25 cellular contexts compared by ENCODE assay signal in the genomic region with DNA sequence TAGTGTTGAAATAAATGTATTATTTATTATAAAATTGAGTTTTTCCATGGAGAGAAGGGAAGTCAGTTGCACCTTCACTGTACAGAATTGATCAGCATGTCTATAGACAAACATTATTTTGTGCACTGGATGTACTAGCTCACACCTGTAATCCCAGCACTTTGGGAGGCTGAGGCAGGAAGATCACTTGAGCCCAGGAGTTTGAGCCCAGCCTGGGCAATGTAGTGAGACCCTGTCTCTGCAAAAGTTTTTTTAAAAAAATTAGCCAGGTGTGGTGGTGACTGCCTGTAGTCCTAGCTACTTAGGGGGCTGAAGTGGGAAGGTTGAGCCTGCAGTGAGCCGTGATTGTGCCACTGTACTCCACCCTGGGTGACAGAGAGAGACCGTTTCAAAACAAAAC.
DNase-seq lines count a peak whose midpoint lies in the region; ATAC-seq, FAIRE-seq and TF ChIP-seq lines count a peak whose summit lies in the region.
"Had no signal": no experiment of that assay in that cellular context is flagged by ENCODE, and none has a peak within 500 bp of the region (broad histone marks: within the 10 kb centered on the region; RNA-seq: fewer than 3 reads in every experiment).

No MANE protein-coding gene starts in this region.

- no peaks in the 10 kb centered on the region for H3K9me3 Mint-ChIP-seq in chondrocyte (ENCODE audit: low read depth)
- peaks cover 7% of the 10 kb centered on the region for H3K9me3 Mint-ChIP-seq in mesothelial cell of epicardium
- H3K9me3 Mint-ChIP-seq: CD8-positive, alpha-beta memory T cell had no signal

- peaks cover 3% of the 10 kb centered on the region; the same call in 1 of the 2 replicates for H3K9me1 ChIP-seq in IMR-90 (ENCODE audit: insufficient read depth, low read length)

- no TSS peak for BruUV-seq in HCT116 (replicated peaks; lab: Mats Ljungman, UMichigan)
- no TSS peak for BruUV-seq in IMR-90 (replicated peaks; lab: Mats Ljungman, UMichigan)
- BruUV-seq in PC-9 (replicated peaks; lab: Mats Ljungman, UMichigan): no TSS peak

- H3K27ac Mint-ChIP-seq in chondrocyte (ENCODE audit: unreplicated experiment) (peak overlapping the region; percentile 98), mesothelial cell of epicardium (no peak overlapping the region)
- H3K27ac Mint-ChIP-seq: CD14-positive monocyte; CD8-positive, alpha-beta memory T cell had no signal

- no peaks in the 10 kb centered on the region for H3K27me3 Mint-ChIP-seq in chondrocyte (ENCODE audit: low read depth)
- no peaks in the 10 kb centered on the region for H3K27me3 Mint-ChIP-seq in mesothelial cell of epicardium (ENCODE audit: low read depth)

- peaks cover 26 to 38% of the 10 kb centered on the region in 2 experiments for H3K4me1 ChIP-seq in HCT116 (ENCODE audit: control insufficient read depth in 1 of 2, insufficient read depth in 2 of 2, low read length in 2 of 2)
- peaks cover 7% of the 10 kb centered on the region for H3K4me1 ChIP-seq in IMR-90 (ENCODE audit: control insufficient read depth, insufficient read depth, low read length)
- 0 out of 2 replicates have a peak, but pooled peaks cover 9% of the 10 kb centered on the region for H3K4me1 ChIP-seq in PC-9 (replicated peaks; ENCODE audit: insufficient read depth)
- H3K4me1 ChIP-seq: BE2C had no signal

- no peaks in the 10 kb centered on the region; the same call in 1 of the 2 replicates for H3F3A ChIP-seq in PC-9 (ENCODE audit: insufficient read depth, low read depth)

- POLR2A ChIA-PET in HCT116 (lab: Charles Lee): interaction anchor here (1.5 kb wide), 1 partner anchor 292 kb away, joined by 3 read pairs; no protein-coding TSS in a partner anchor
- POLR2A ChIA-PET in IMR-90 (lab: Charles Lee; ENCODE audit: unreplicated experiment): no interaction called here
- POLR2A ChIA-PET in PC-9 (lab: Charles Lee; ENCODE audit: unreplicated experiment): interaction anchor here (0.6 to 0.7 kb wide), 2 partner anchors 241 to 340 kb away, joined by 3 to 9 read pairs; a partner anchor contains a TSS

- H3K9me3 ChIP-seq in HCT116 (ENCODE audit: control insufficient read depth in 1 of 2, insufficient read depth in 1 of 2, low read depth in 1 of 2, low read length in 2 of 2): no peaks in the 10 kb centered on the region
- H3K9me3 ChIP-seq in IMR-90 (ENCODE audit: control insufficient read depth, insufficient read depth, low read length): no peaks in the 10 kb centered on the region
- 0 out of 2 replicates have a peak, but pooled peaks cover 4% of the 10 kb centered on the region for H3K9me3 ChIP-seq in PC-9 (ENCODE audit: insufficient read depth, low read depth)
- H3K9me3 ChIP-seq: BE2C, MG63 had no signal

- in situ Hi-C loops in IMR-90 (cut with MboI; ENCODE audit: low sequenced_read_pairs): no loop called here
- in situ Hi-C loops in brain microvascular endothelial cell (cut with HindIII; ENCODE audit: low pct_ligation_motif_present, low sequenced_read_pairs): no loop called here

- no peak overlapping the region; the same call in 1 of the 2 replicates for H2AK5ac ChIP-seq in IMR-90 (ENCODE audit: low read depth, low read length)

- TF ChIP-seq RAD21 in HCT116 (IDR thresholded peaks at IDR 0.05; ENCODE audit: low read depth) (no peak), IMR-90 (IDR thresholded peaks at IDR 0.05; ENCODE audit: low read length) (no peak)

- H3K4me3 Mint-ChIP-seq in chondrocyte (ENCODE audit: unreplicated experiment) (no peak overlapping the region), mesothelial cell of epicardium (no peak overlapping the region)
- H3K4me3 Mint-ChIP-seq: CD14-positive monocyte; CD8-positive, alpha-beta memory T cell had no signal

- no peaks in the 10 kb centered on the region for H3K27me3 ChIP-seq in HCT116 (ENCODE audit: insufficient read depth, low read length)
- H3K27me3 ChIP-seq in IMR-90 (ENCODE audit: control insufficient read depth, insufficient read depth, low read length): no peaks in the 10 kb centered on the region
- no peaks in the 10 kb centered on the region for H3K27me3 ChIP-seq in PC-9 (ENCODE audit: insufficient read depth, low read depth)
- H3K27me3 ChIP-seq in brain microvascular endothelial cell (replicated peaks): no peaks in the 10 kb centered on the region
- H3K27me3 ChIP-seq: BE2C, MG63 had no signal

- no peak overlapping the region for H2BK5ac ChIP-seq in IMR-90 (ENCODE audit: low read depth, low read length, poor library complexity, severe bottlenecking)

- peak overlapping the region; percentile 47; the same call in 1 of the 2 replicates for H3K18ac ChIP-seq in IMR-90 (ENCODE audit: low read depth, low read length)

- CTCF ChIA-PET in HCT116 (lab: Charles Lee) (no interaction called here), IMR-90 (lab: Yijun Ruan, JAX) (interaction anchor here (1.4 kb wide), 1 partner anchor 10 kb away, joined by 4 read pairs; no protein-coding TSS in a partner anchor), PC-9 (lab: Charles Lee) (interaction anchor here (0.7 kb wide), 1 partner anchor 9 kb away, joined by 3 read pairs; no protein-coding TSS in a partner anchor)

- H3K79me1 ChIP-seq in IMR-90 (ENCODE audit: low read depth in 1 of 2, low read length in 2 of 2): peaks cover 27 to 49% of the 10 kb centered on the region in 2 experiments

- H3K9ac ChIP-seq in HCT116 (ENCODE audit: low read length) (peak overlapping the region; percentile 53; the same call in 1 of the 2 replicates), IMR-90 (ENCODE audit: low read depth, low read length) (no peak overlapping the region)

- TF ChIP-seq CTCF in HCT116 (IDR thresholded peaks at IDR 0.05 in 2 of 3, conservative IDR thresholded peaks at IDR 0.05 in 1 of 3; ENCODE audit: borderline replicate concordance in 1 of 3, insufficient read depth in 1 of 3, low read depth in 2 of 3, low read length in 2 of 3) (no peak), IMR-90 (conservative IDR thresholded peaks at IDR 0.05; ENCODE audit: low read depth, low read length) (no peak), chondrocyte (IDR thresholded peaks at IDR 0.05) (no peak), PC-9 (conservative IDR thresholded peaks at IDR 0.05) (no peak), brain microvascular endothelial cell (IDR thresholded peaks at IDR 0.05; ENCODE audit: low read depth, low read length, missing control alignments) (no peak), mesothelial cell of epicardium (IDR thresholded peaks at IDR 0.05; ENCODE audit: unreplicated experiment) (no peak)

- peaks cover 52% of the 10 kb centered on the region for H3K79me2 ChIP-seq in HCT116 (ENCODE audit: insufficient read depth, low read length)
- H3K79me2 ChIP-seq in PC-9 (ENCODE audit: low read depth): no peaks in the 10 kb centered on the region

- no peak overlapping the region for H3K56ac ChIP-seq in IMR-90 (ENCODE audit: extremely low read depth, insufficient read depth, low read length)

- H3K36me3 ChIP-seq in HCT116 (ENCODE audit: control insufficient read depth in 1 of 2, insufficient read depth in 2 of 2, low read length in 2 of 2): no peaks in the 10 kb centered on the region; a peak in 1 of 4 replicates
- no peaks in the 10 kb centered on the region for H3K36me3 ChIP-seq in IMR-90 (ENCODE audit: control insufficient read depth, insufficient read depth, low read length)
- no peaks in the 10 kb centered on the region for H3K36me3 ChIP-seq in PC-9 (ENCODE audit: low read depth)
- H3K36me3 ChIP-seq in brain microvascular endothelial cell (replicated peaks): no peaks in the 10 kb centered on the region
- H3K36me3 ChIP-seq: BE2C, MG63 had no signal

- H2BK15ac ChIP-seq in IMR-90 (ENCODE audit: low read depth, low read length): 0 out of 3 replicates have a peak overlapping the region, but pooled peaks have one; percentile 50

- ATAC-seq in HCT116 (no peak), IMR-90 (ENCODE audit: low read depth) (no peak)

- no peak overlapping the region for H3K14ac ChIP-seq in IMR-90 (replicated peaks; ENCODE audit: low read depth, low read length)

- no peak overlapping the region for H3K23ac ChIP-seq in IMR-90 (ENCODE audit: low read depth, low read length)

- TF ChIP-seq POLR2A in HCT116 (IDR thresholded peaks at IDR 0.05; ENCODE audit: borderline replicate concordance, extremely low read depth, insufficient read depth, insufficient read length) (no peak), IMR-90 (IDR thresholded peaks at IDR 0.05; ENCODE audit: low read depth, low read length) (no peak)

- H3K36me3 Mint-ChIP-seq in chondrocyte (ENCODE audit: low read depth): peaks cover 2% of the 10 kb centered on the region
- peaks cover 5% of the 10 kb centered on the region for H3K36me3 Mint-ChIP-seq in mesothelial cell of epicardium

- WGBS in IMR-90 (ENCODE audit: extremely low coverage in 2 of 2, insufficient read length in 1 of 2), 2 experiments: no CpG with 5 or more reads among the region's 2 CpGs

- no peak overlapping the region for H4K91ac ChIP-seq in IMR-90 (ENCODE audit: insufficient read depth, low read depth, low read length)

- H3K9me2 ChIP-seq in HCT116 (ENCODE audit: insufficient read depth) (no peaks in the 10 kb centered on the region), PC-9 (ENCODE audit: insufficient read depth) (no peaks in the 10 kb centered on the region)

- no peak overlapping the region for H2BK20ac ChIP-seq in IMR-90 (ENCODE audit: low read depth, low read length)

- RAD21 ChIA-PET in HCT116 (lab: Charles Lee; ENCODE audit: low non-redundant PET in 1 of 2, low total read pairs in 2 of 2, uncharacterized antibody in 2 of 2, unreplicated experiment in 2 of 2): no interaction called here

- 0 out of 2 replicates have a peak overlapping the region, but pooled peaks have one; percentile 32 for H2BK120ac ChIP-seq in IMR-90 (ENCODE audit: low read depth, low read length)

- peak overlapping the region; percentile 37; the same call in 1 of the 2 replicates for H3K4ac ChIP-seq in IMR-90 (ENCODE audit: low read depth, low read length)

- no peak overlapping the region for H2AK9ac ChIP-seq in IMR-90 (replicated peaks; ENCODE audit: low read depth, low read length, poor library complexity)

- DNase-seq in HCT116 (ENCODE audit: low read depth, low spot score) (no peak), IMR-90 (no peak), chondrocyte (ENCODE audit: low spot score) (no peak), urothelium cell line (ENCODE audit: low spot score) (no peak), PC-9 (no peak), brain microvascular endothelial cell (no peak), mesothelial cell of epicardium (ENCODE audit: low spot score in 2 of 2, unreplicated experiment in 2 of 2) (no peak)
- DNase-seq: ACHN; BE2C; Calu3; CD8-positive, alpha-beta memory T cell; DND-41; KBM-7; MG63; NCI-H1105 treated with DMSO at 0.1 percent for 48 hours; NCI-H1694; NCI-H2029 treated with DMSO at 0.1 percent for 48 hours; NCI-H2227 treated with DMSO at 0.1 percent for 48 hours; NCI-H526 treated with DMSO at 0.1 percent for 48 hours; SHP77 treated with DMSO at 0.1 percent for 48 hours had no signal

- H4K8ac ChIP-seq in IMR-90 (ENCODE audit: low read depth in 2 of 2, low read length in 2 of 2): no peak overlapping the region

- H3K4me2 ChIP-seq in HCT116 (ENCODE audit: low read length) (peak overlapping the region; percentile 77), IMR-90 (ENCODE audit: low read depth, low read length) (no peak overlapping the region), PC-9 (no peak overlapping the region)

- no peak overlapping the region for H3K4me3 ChIP-seq in HCT116 (replicated peaks in 1 of 2; ENCODE audit: low read depth in 1 of 2, low read length in 2 of 2)
- H3K4me3 ChIP-seq in IMR-90 (ENCODE audit: insufficient read depth, low read depth, low read length): no peak overlapping the region
- no peak overlapping the region for H3K4me3 ChIP-seq in PC-9
- no peak overlapping the region for H3K4me3 ChIP-seq in brain microvascular endothelial cell (ENCODE audit: low read depth, low read length)
- H3K4me3 ChIP-seq: MG63 had no signal

- peaks cover 41% of the 10 kb centered on the region for H3K4me1 Mint-ChIP-seq in chondrocyte (ENCODE audit: low read depth)
- H3K4me1 Mint-ChIP-seq in mesothelial cell of epicardium: peaks cover 10% of the 10 kb centered on the region
- H3K4me1 Mint-ChIP-seq: CD8-positive, alpha-beta memory T cell had no signal

- H4K5ac ChIP-seq in IMR-90 (ENCODE audit: low read depth, low read length): no peak overlapping the region

- intact Hi-C loops in HCT116 (cut with micrococcal nuclease) (no loop called here), IMR-90 (cut with micrococcal nuclease) (no loop called here), PC-9 (cut with micrococcal nuclease; ENCODE audit: unreplicated experiment) (no loop called here)

- H2AFZ ChIP-seq in HCT116 (ENCODE audit: low read depth, low read length, poor library complexity, severe bottlenecking) (no peak overlapping the region), IMR-90 (replicated peaks; ENCODE audit: low read length, poor library complexity) (no peak overlapping the region), PC-9 (no peak overlapping the region)

- dilution Hi-C loops in IMR-90 (cut with HindIII; ENCODE audit: low sequenced_read_pairs, unreplicated experiment): no loop called here

- FAIRE-seq in urothelium cell line (lab: Jason Lieb, UNC): peak; percentile 50
- FAIRE-seq: GM12892, GM19239, H1 had no signal

- peak overlapping the region; percentile 80; the same call in 1 of the 2 replicates for H3K27ac ChIP-seq in HCT116 (ENCODE audit: low read depth, low read length)
- no peak overlapping the region for H3K27ac ChIP-seq in IMR-90 (ENCODE audit: insufficient read depth, low read length)
- no peak overlapping the region for H3K27ac ChIP-seq in PC-9
- H3K27ac ChIP-seq in brain microvascular endothelial cell: no peak overlapping the region
- H3K27ac ChIP-seq: RWPE1 had no signal

- H4K20me1 ChIP-seq in HCT116 (ENCODE audit: insufficient read depth) (no peaks in the 10 kb centered on the region), IMR-90 (ENCODE audit: insufficient read depth, low read length) (no peaks in the 10 kb centered on the region), PC-9 (ENCODE audit: insufficient read depth) (no peaks in the 10 kb centered on the region)
